14 cellular contexts compared by ENCODE assay signal in the genomic region with DNA sequence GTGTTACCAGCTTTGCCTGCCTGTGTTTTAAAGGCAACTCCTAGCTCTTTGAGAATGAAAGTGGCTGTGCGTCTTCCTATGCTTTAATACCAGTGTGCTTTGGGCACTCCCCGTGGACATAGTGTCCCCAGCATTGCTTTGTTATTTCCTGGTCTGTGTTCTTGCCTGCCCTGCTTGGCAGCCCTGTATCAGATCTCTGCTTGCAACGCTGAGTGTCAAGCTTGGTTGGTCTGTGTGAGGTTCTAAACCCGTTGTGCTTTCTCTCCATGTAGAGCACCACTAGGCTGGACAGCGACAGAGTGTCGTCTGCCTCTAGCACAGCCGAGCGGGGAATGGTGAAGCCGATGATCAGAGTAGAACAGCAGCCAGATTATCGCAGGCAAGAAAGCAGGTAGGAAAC.
DNase-seq lines count a peak whose midpoint lies in the region; ATAC-seq and TF ChIP-seq lines count a peak whose summit lies in the region.
"Had no signal": no experiment of that assay in that cellular context is flagged by ENCODE, and none has a peak within 500 bp of the region (broad histone marks: within the 10 kb centered on the region; RNA-seq: fewer than 3 reads in every experiment).

No MANE protein-coding gene starts in this region.

- peak overlapping the region in 1 of 5 experiments; percentile 22 for H3K4me3 Mint-ChIP-seq in brain
- no peak overlapping the region for H3K4me3 Mint-ChIP-seq in activated naive CD8-positive, alpha-beta T cell treated with anti-CD3 and anti-CD28 coated beads for 36 hours
- H3K4me3 Mint-ChIP-seq in Caco-2 (ENCODE audit: unreplicated experiment), result no peak overlapping the region
- H3K4me3 Mint-ChIP-seq: activated CD4-positive, alpha-beta memory T cell treated with anti-CD3 and anti-CD28 coated beads for 36 hours had no signal

- DNase-seq in HT-29 (ENCODE audit: low spot score) (peak; percentile 19), hepatic stellate cell (ENCODE audit: low spot score) (peak; percentile 5), prostate gland (ENCODE audit: low spot score) (peak; percentile 95), Caco-2 (no peak)
- no peak for DNase-seq in activated naive CD8-positive, alpha-beta T cell treated with anti-CD3 and anti-CD28 coated beads for 36 hours
- DNase-seq: activated CD4-positive, alpha-beta memory T cell treated with anti-CD3 and anti-CD28 coated beads for 36 hours; Calu3; central memory CD4-positive, alpha-beta T cell; PC-3; stimulated activated CD4-positive, alpha-beta T cell treated with anti-CD3 and anti-CD28 coated beads, Interleukin-1b, Interleukin-23, amount 100 ng/mL, for 48 hours; trophoblast cell had no signal

- CTCF ChIA-PET in Caco-2 (lab: Charles Lee), result interaction anchor here (0.6 kb wide), 1 partner anchor 223 kb away, joined by 4 read pairs; no protein-coding TSS in a partner anchor

- H3K27ac Mint-ChIP-seq in brain (peak overlapping the region in 4 of 5 experiments; percentile 6 to 90 (median 64)), Caco-2 (ENCODE audit: unreplicated experiment) (no peak overlapping the region)
- H3K27ac Mint-ChIP-seq in activated naive CD8-positive, alpha-beta T cell treated with anti-CD3 and anti-CD28 coated beads for 36 hours, result no peak overlapping the region
- H3K27ac Mint-ChIP-seq: activated CD4-positive, alpha-beta memory T cell treated with anti-CD3 and anti-CD28 coated beads for 36 hours had no signal

- peaks cover 5% of the 10 kb centered on the region for H3K4me1 ChIP-seq in prostate gland (replicated peaks)
- peaks cover 13% of the 10 kb centered on the region; the same call in 1 of the 2 replicates for H3K4me1 ChIP-seq in Caco-2

- WGBS in prostate gland, result 14% methylated on average over 10 of the region's 10 CpGs

- POLR2A ChIA-PET in Caco-2 (lab: Charles Lee), result no interaction called here

- no peak for ATAC-seq in GM18909 (IDR thresholded peaks at IDR 0.05; ENCODE audit: poor library complexity, unreplicated experiment)
- ATAC-seq in GM19328 (IDR thresholded peaks at IDR 0.05; ENCODE audit: unreplicated experiment), result no peak
- ATAC-seq: PC-3 had no signal

- peak overlapping the region; percentile 1 to 6 for H3K4me3 ChIP-seq in prostate gland
- no peak overlapping the region for H3K4me3 ChIP-seq in Caco-2 (ENCODE audit: low read depth, low read length)

- intact Hi-C loops in prostate gland (cut with DNase I), result no loop called here
- intact Hi-C loops in Caco-2 (cut with micrococcal nuclease; ENCODE audit: unreplicated experiment), result loop anchor here (5.0 kb wide), 2 partner anchors 60 to 225 kb away; no protein-coding TSS in a partner anchor

- H3K4me1 Mint-ChIP-seq in brain (peaks cover 27% of the 10 kb centered on the region), Caco-2 (ENCODE audit: low read depth, unreplicated experiment) (peaks cover 19% of the 10 kb centered on the region)
- no peaks in the 10 kb centered on the region for H3K4me1 Mint-ChIP-seq in activated naive CD8-positive, alpha-beta T cell treated with anti-CD3 and anti-CD28 coated beads for 36 hours

- H3K9me3 Mint-ChIP-seq in brain (no peaks in the 10 kb centered on the region), Caco-2 (ENCODE audit: unreplicated experiment) (no peaks in the 10 kb centered on the region)
- H3K9me3 Mint-ChIP-seq in activated naive CD8-positive, alpha-beta T cell treated with anti-CD3 and anti-CD28 coated beads for 36 hours, result no peaks in the 10 kb centered on the region
- H3K9me3 Mint-ChIP-seq: activated CD4-positive, alpha-beta memory T cell treated with anti-CD3 and anti-CD28 coated beads for 36 hours had no signal

- H3K36me3 ChIP-seq in prostate gland (no peaks in the 10 kb centered on the region), Caco-2 (ENCODE audit: control insufficient read depth, insufficient read depth, low read length) (peaks cover 7% of the 10 kb centered on the region)

- no peaks in the 10 kb centered on the region for H3K27me3 Mint-ChIP-seq in brain
- H3K27me3 Mint-ChIP-seq in activated naive CD8-positive, alpha-beta T cell treated with anti-CD3 and anti-CD28 coated beads for 36 hours, result no peaks in the 10 kb centered on the region
- H3K27me3 Mint-ChIP-seq in Caco-2 (ENCODE audit: insufficient read depth, unreplicated experiment), result no peaks in the 10 kb centered on the region
- H3K27me3 Mint-ChIP-seq: activated CD4-positive, alpha-beta memory T cell treated with anti-CD3 and anti-CD28 coated beads for 36 hours had no signal

- no peaks in the 10 kb centered on the region for H3K9me3 ChIP-seq in prostate gland
- no peaks in the 10 kb centered on the region for H3K9me3 ChIP-seq in Caco-2

- H3K36me3 Mint-ChIP-seq in brain (peaks cover 66% of the 10 kb centered on the region), Caco-2 (ENCODE audit: insufficient read depth, unreplicated experiment) (peaks cover 72% of the 10 kb centered on the region)
- H3K36me3 Mint-ChIP-seq in activated naive CD8-positive, alpha-beta T cell treated with anti-CD3 and anti-CD28 coated beads for 36 hours, result no peaks in the 10 kb centered on the region

- TF ChIP-seq CTCF in brain (conservative IDR thresholded peaks at IDR 0.05) (no peak), prostate gland (IDR thresholded peaks at IDR 0.05) (peak in 2 of 4 experiments; percentile 22 to 43), Caco-2 (IDR thresholded peaks at IDR 0.05; ENCODE audit: insufficient read depth in 1 of 2, low read depth in 1 of 2, low read length in 1 of 2, severe bottlenecking in 1 of 2, unreplicated experiment in 1 of 2) (no peak)

- H3K27ac ChIP-seq in prostate gland, result peak overlapping the region; percentile 76 to 78

- TF ChIP-seq POLR2A in prostate gland (IDR thresholded peaks at IDR 0.05), result peak; percentile 40

- no TSS peak for BruUV-seq in Caco-2 (replicated peaks; lab: Mats Ljungman, UMichigan)

- no peaks in the 10 kb centered on the region for H3K27me3 ChIP-seq in prostate gland (replicated peaks; ENCODE audit: insufficient read depth)
- H3K27me3 ChIP-seq in Caco-2 (replicated peaks; ENCODE audit: control insufficient read depth, insufficient read depth, low read length), result no peaks in the 10 kb centered on the region

Comparison
In these comparisons a context has a peak if more than half of its experiments do, and no peak if none do; other contexts are left out.
1. DNase-seq: peak in HT-29 (single experiment), hepatic stellate cell (single experiment) and prostate gland (single experiment); none in activated naive CD8-positive, alpha-beta T cell treated with anti-CD3 and anti-CD28 coated beads for 36 hours (single experiment) and Caco-2 (0 of 2).
2. H3K27ac Mint-ChIP-seq: peak in brain (4 of 5); none in activated naive CD8-positive, alpha-beta T cell treated with anti-CD3 and anti-CD28 coated beads for 36 hours (single experiment) and Caco-2 (single experiment).